In the genomic region with DNA sequence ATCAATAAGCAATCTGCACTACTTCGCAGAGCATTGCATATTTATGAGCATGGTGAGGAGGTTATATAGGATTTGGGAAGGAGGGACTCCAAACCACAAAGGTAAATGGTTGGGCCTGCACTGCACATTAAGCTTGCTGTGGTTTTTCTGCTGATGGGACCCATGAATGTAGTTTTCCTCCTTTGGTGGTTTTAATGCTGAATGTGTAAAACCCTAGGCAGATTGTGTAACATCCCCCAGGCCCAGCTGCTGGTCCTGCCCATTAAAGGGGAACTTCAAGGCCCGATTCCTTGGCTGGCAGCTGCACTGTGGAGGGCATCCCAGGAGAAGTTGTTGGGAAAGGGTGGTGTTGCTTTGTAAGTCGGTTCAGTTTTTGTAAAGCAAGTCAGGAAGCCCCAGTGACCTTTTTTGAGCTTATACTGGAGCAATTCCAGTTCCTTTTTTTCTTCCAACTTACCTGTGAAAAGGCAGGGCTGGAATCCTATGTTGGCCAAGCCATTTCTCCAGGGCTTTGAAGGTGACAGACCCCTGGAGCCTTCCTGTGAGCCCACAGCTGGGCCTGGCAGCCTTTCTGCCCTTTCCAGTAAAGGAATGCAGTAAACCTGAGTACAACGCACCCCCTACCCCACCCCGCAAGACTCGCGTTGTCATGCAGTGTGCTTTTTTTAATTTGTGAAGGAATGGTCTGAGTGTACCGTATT, we compare ENCODE assay signal across 10 cellular contexts. TPM values are rescaled to one million over a fixed set of nuclear protein-coding genes. Genes with fewer than 3 reads are reported as not detected.
DNase-seq lines count a peak whose midpoint lies in the region; ATAC-seq, FAIRE-seq and TF ChIP-seq lines count a peak whose summit lies in the region.
"Had no signal": no experiment of that assay in that cellular context is flagged by ENCODE, and none has a peak within 500 bp of the region (broad histone marks: within the 10 kb centered on the region; RNA-seq: fewer than 3 reads in every experiment).

No MANE protein-coding gene starts in this region.

- DNase-seq in SIG-M5 treated with dmso at 0.1 percent for 504 hours (lab: John Stamatoyannopoulos, UW; ENCODE audit: unreplicated experiment) (peak; percentile 82), SIG-M5 (lab: John Stamatoyannopoulos, UW) (no peak), endothelial cell of umbilical vein (ENCODE audit: low read depth, low spot score) (peak; percentile 58), midbrain (lab: John Stamatoyannopoulos, UW) (peak; percentile 60), vagina (ENCODE audit: extremely low spot score in 2 of 2) (peak in 1 of 2 donors; percentile 93), WTC11 (ENCODE audit: low spot score) (no peak)

- H3K4me3 ChIP-seq in endothelial cell of umbilical vein (replicated peaks in 1 of 3; ENCODE audit: insufficient read depth in 1 of 3, low read depth in 1 of 3, low read length in 3 of 3) (no peak overlapping the region), vagina (peak overlapping the region; percentile 68 to 75)

- H4K20me1 ChIP-seq in endothelial cell of umbilical vein (replicated peaks; ENCODE audit: control insufficient read depth, extremely low read depth, insufficient read depth, low read length) = no peaks in the 10 kb centered on the region

- H3K27ac ChIP-seq in endothelial cell of umbilical vein (ENCODE audit: insufficient read depth, low read depth, low read length) (peak overlapping the region; percentile 72), vagina (peak overlapping the region; percentile 83)

- no peaks in the 10 kb centered on the region for H3K9me3 Mint-ChIP-seq in WTC11

- no peak overlapping the region for H2AFZ ChIP-seq in endothelial cell of umbilical vein (ENCODE audit: low read depth, low read length)

- H3K27me3 ChIP-seq in endothelial cell of umbilical vein (ENCODE audit: control insufficient read depth in 2 of 2, insufficient read depth in 2 of 2, low read length in 2 of 2) (no peaks in the 10 kb centered on the region), vagina (no peaks in the 10 kb centered on the region)

- H3K4me2 ChIP-seq in endothelial cell of umbilical vein (ENCODE audit: insufficient read depth, low read length) = peak overlapping the region; percentile 46

- intact Hi-C loops in endothelial cell of umbilical vein (cut with micrococcal nuclease) (loop anchor here (1.0 kb wide), 1 partner anchor 85 kb away; no protein-coding TSS in a partner anchor), vagina (cut with DNase I) (no loop called here)

- no peaks in the 10 kb centered on the region for H3K27me3 Mint-ChIP-seq in WTC11 (ENCODE audit: low read depth)

- H3K36me3 Mint-ChIP-seq in WTC11 = no peaks in the 10 kb centered on the region
- H3K36me3 Mint-ChIP-seq: memory B cell had no signal

- H3K9ac ChIP-seq in endothelial cell of umbilical vein (replicated peaks; ENCODE audit: extremely low read depth, insufficient read depth, low read length) = peak overlapping the region; percentile 19

- CTCF ChIA-PET in endothelial cell of umbilical vein (lab: Charles Lee) (interaction anchor here (0.8 to 4.8 kb wide), 14 partner anchors 9 to 214 kb away, joined by 3 to 45 read pairs (median 4); no protein-coding TSS in a partner anchor), WTC11 (lab: Charles Lee) (interaction anchor here (1.8 kb wide), 1 partner anchor 20 kb away, joined by 4 read pairs; no protein-coding TSS in a partner anchor)

- BruUV-seq in endothelial cell of umbilical vein (replicated peaks; lab: Mats Ljungman, UMichigan) = no TSS peak

- TF ChIP-seq POLR2A in endothelial cell of umbilical vein (IDR thresholded peaks at IDR 0.05; ENCODE audit: low read depth, low read length) (no peak), vagina (IDR thresholded peaks at IDR 0.05) (no peak)

- H3K27ac Mint-ChIP-seq in WTC11 = no peak overlapping the region
- H3K27ac Mint-ChIP-seq: B cell, memory B cell had no signal

- H3K4me1 ChIP-seq in endothelial cell of umbilical vein (ENCODE audit: control insufficient read depth, extremely low read depth, insufficient read depth, low read length) (peaks cover 46% of the 10 kb centered on the region), vagina (peaks cover 46% of the 10 kb centered on the region)

- FAIRE-seq in endothelial cell of umbilical vein (lab: Jason Lieb, UNC) = peak; percentile 38

- peaks cover 6% of the 10 kb centered on the region for H3K4me1 Mint-ChIP-seq in WTC11
- H3K4me1 Mint-ChIP-seq: memory B cell had no signal

- no peaks in the 10 kb centered on the region for H3K9me1 ChIP-seq in endothelial cell of umbilical vein (replicated peaks; ENCODE audit: control insufficient read depth, extremely low read depth, insufficient read depth, low read length)

- no peak for ATAC-seq in HG02870 (IDR thresholded peaks at IDR 0.05; ENCODE audit: unreplicated experiment)
- ATAC-seq in HG03442 (IDR thresholded peaks at IDR 0.05; ENCODE audit: unreplicated experiment) = no peak
- ATAC-seq in WTC11 = no peak

- H3K9me3 ChIP-seq in endothelial cell of umbilical vein (replicated peaks; ENCODE audit: control insufficient read depth, insufficient read depth, low read length) (no peaks in the 10 kb centered on the region), vagina (no peaks in the 10 kb centered on the region)

- H3K79me2 ChIP-seq in endothelial cell of umbilical vein (ENCODE audit: control insufficient read depth, insufficient read depth, low read length) = peaks cover 29% of the 10 kb centered on the region

- POLR2A ChIA-PET in endothelial cell of umbilical vein (lab: Charles Lee) (interaction anchor here (1.0 kb wide), 1 partner anchor 39 kb away, joined by 3 read pairs; no protein-coding TSS in a partner anchor), WTC11 (lab: Charles Lee) (interaction anchor here (1.2 kb wide), 1 partner anchor 16 kb away, joined by 3 read pairs; no protein-coding TSS in a partner anchor)

- TF ChIP-seq CTCF in endothelial cell of umbilical vein (IDR thresholded peaks at IDR 0.05; ENCODE audit: extremely low read depth in 1 of 2, insufficient read depth in 1 of 2, low read depth in 1 of 2, low read length in 2 of 2) = no peak
- no peak for TF ChIP-seq CTCF in vagina (IDR thresholded peaks at IDR 0.05)
- no peak for TF ChIP-seq CTCF in WTC11 (IDR thresholded peaks at IDR 0.05)

- H3K36me3 ChIP-seq in endothelial cell of umbilical vein (ENCODE audit: control insufficient read depth in 2 of 2, extremely low read depth in 1 of 2, insufficient read depth in 2 of 2, low read length in 2 of 2) (peaks cover 14 to 28% of the 10 kb centered on the region in 2 experiments), vagina (peaks cover 0 to 18% of the 10 kb centered on the region in 2 donors)

- dilution Hi-C loops in endothelial cell of umbilical vein (cut with MboI; ENCODE audit: extremely low pct_ligation_motif_present, low sequenced_read_pairs) = no loop called here

- H3K4me3 Mint-ChIP-seq in WTC11 = no peak overlapping the region
- H3K4me3 Mint-ChIP-seq: B cell, memory B cell had no signal

TF ChIP-seq in endothelial cell of umbilical vein, 7 proteins besides CTCF, POLR2A, EP300 and RAD21:
- no peak for TF ChIP-seq GATA2 (IDR thresholded peaks at IDR 0.05; ENCODE audit: insufficient read depth, insufficient read length, low read depth, low read length)
- no peak for TF ChIP-seq EZH2 (IDR thresholded peaks at IDR 0.05; ENCODE audit: borderline replicate concordance, low read depth, low read length, severe bottlenecking)

TF ChIP-seq in WTC11, 78 proteins besides CTCF, POLR2A, EP300 and RAD21:
- TF ChIP-seq, protein P1, sequence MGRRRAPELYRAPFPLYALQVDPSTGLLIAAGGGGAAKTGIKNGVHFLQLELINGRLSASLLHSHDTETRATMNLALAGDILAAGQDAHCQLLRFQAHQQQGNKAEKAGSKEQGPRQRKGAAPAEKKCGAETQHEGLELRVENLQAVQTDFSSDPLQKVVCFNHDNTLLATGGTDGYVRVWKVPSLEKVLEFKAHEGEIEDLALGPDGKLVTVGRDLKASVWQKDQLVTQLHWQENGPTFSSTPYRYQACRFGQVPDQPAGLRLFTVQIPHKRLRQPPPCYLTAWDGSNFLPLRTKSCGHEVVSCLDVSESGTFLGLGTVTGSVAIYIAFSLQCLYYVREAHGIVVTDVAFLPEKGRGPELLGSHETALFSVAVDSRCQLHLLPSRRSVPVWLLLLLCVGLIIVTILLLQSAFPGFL (CRISPR knock-in tag; IDR thresholded peaks at IDR 0.05; ENCODE audit: borderline replicate concordance) = no peak
- TF ChIP-seq, protein P2, sequence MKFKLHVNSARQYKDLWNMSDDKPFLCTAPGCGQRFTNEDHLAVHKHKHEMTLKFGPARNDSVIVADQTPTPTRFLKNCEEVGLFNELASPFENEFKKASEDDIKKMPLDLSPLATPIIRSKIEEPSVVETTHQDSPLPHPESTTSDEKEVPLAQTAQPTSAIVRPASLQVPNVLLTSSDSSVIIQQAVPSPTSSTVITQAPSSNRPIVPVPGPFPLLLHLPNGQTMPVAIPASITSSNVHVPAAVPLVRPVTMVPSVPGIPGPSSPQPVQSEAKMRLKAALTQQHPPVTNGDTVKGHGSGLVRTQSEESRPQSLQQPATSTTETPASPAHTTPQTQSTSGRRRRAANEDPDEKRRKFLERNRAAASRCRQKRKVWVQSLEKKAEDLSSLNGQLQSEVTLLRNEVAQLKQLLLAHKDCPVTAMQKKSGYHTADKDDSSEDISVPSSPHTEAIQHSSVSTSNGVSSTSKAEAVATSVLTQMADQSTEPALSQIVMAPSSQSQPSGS (CRISPR knock-in tag; IDR thresholded peaks at IDR 0.05; ENCODE audit: borderline replicate concordance, low read depth) = no peak
- TF ChIP-seq, protein P3, sequence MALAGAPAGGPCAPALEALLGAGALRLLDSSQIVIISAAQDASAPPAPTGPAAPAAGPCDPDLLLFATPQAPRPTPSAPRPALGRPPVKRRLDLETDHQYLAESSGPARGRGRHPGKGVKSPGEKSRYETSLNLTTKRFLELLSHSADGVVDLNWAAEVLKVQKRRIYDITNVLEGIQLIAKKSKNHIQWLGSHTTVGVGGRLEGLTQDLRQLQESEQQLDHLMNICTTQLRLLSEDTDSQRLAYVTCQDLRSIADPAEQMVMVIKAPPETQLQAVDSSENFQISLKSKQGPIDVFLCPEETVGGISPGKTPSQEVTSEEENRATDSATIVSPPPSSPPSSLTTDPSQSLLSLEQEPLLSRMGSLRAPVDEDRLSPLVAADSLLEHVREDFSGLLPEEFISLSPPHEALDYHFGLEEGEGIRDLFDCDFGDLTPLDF (CRISPR knock-in tag; IDR thresholded peaks at IDR 0.05) = no peak

RNA-seq across cellular contexts. Expression of a gene that starts 43.1 kb away (rescaled TPM):
- total RNA-seq in endothelial cell of umbilical vein (73.4 and 77.3 TPM in 2 replicates), vagina (28.2 TPM), WTC11 (2021) (28.9 to 34.0 TPM (median 30.6 TPM) in 3 replicates)
- 41.8 and 48.6 TPM in 2 replicates for polyA plus RNA-seq in endothelial cell of umbilical vein
- polyA plus RNA-seq in endothelial cell of umbilical vein (2011; cell fraction: cytosol; rRNA removed) = 60.3 and 60.5 TPM in 2 replicates
- 24.9 and 32.6 TPM in 2 replicates for polyA plus RNA-seq in endothelial cell of umbilical vein (2011; cell fraction: nucleus; rRNA removed)
- polyA plus RNA-seq in endothelial cell of umbilical vein (2012) = 78.1 and 122 TPM in 2 replicates
- polyA minus RNA-seq in endothelial cell of umbilical vein = 26.9 and 38.6 TPM in 2 replicates
- 16.4 TPM for polyA minus RNA-seq in endothelial cell of umbilical vein (2011; cell fraction: cytosol; rRNA and poly(A)+ RNA removed)
- 24.4 and 25.2 TPM in 2 replicates for polyA minus RNA-seq in endothelial cell of umbilical vein (2011; cell fraction: nucleus; rRNA and poly(A)+ RNA removed)

Comparison
In these comparisons a context has a peak if more than half of its experiments do, and no peak if none do; other contexts are left out.
1. DNase-seq: peak in SIG-M5 treated with dmso at 0.1 percent for 504 hours (single experiment), endothelial cell of umbilical vein (single experiment) and midbrain (single experiment); none in SIG-M5 (single experiment) and WTC11 (single experiment).
2. H3K4me3 ChIP-seq: peak in vagina (2 of 2); none in endothelial cell of umbilical vein (0 of 3).